In the genomic region with DNA sequence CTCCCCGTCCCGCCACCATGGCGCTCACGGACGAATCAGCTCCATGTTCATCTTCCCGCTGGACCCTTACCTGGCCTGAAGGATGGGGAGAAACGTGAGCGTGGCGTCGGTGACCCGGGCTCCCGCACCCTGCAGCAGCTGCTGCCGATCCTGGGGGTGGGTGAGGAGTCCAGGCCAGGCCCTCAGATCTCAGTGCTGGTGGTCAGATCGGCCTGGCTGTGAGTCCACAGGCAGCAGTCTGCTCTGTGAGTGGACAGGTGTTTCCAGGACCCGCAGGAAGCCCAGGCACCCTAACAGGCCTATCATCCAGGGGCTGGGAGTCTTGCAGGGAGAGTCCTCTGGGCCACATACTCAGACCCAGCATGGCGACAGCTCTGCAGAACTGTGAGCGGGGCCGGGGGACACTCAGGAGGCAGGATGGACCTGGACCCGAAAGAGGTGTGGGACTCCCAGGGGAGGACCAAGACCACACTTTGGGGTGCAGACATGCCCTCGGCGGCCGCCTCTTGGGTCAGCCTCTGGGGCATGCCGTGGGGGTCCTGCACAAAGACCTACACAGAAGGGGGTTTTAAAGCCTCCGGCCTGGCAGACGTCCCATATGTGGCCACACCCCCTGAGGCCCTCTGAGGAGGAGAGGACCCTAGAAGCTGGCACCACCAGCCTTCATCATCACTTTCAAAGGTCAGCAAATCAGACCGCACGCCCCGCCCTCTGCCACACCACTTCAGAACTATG, we compare ENCODE assay signal across 22 cellular contexts.
"Had no signal": no experiment of that assay in that cellular context is flagged by ENCODE, and none has a peak within 500 bp of the region (broad histone marks: within the 10 kb centered on the region; RNA-seq: fewer than 3 reads in every experiment).

No MANE protein-coding gene starts in this region.

- H3K27me3 Mint-ChIP-seq: activated T-cell treated with anti-CD3 and anti-CD28 coated beads, Interleukin-2, amount 50 U/mL, for 24 hours had no signal

- H3K4me1 ChIP-seq: ascending aorta, foreskin keratinocyte, testis, vagina had no signal

- H3K4me1 Mint-ChIP-seq: activated T-helper 17 cell treated with anti-CD3 and anti-CD28 coated beads, Interleukin-2, amount 50 U/mL, for 72 hours; nephron; stimulated activated effector memory CD8-positive, alpha-beta T cell treated with anti-CD3 and anti-CD28 coated beads, Interleukin-12 subunit alpha, Interleukin-12 subunit beta, amount 100 ng/mL, for 72 hours; T-cell had no signal

- H3K4me3 ChIP-seq: ascending aorta, testis, vagina had no signal

- H3K27ac Mint-ChIP-seq: activated naive CD4-positive, alpha-beta T cell treated with anti-CD3 and anti-CD28 coated beads, Interleukin-2, amount 50 U/mL, for 72 hours; activated T-cell treated with anti-CD3 and anti-CD28 coated beads, Interleukin-2, amount 50 U/mL, for 24 hours; activated T-helper 17 cell treated with anti-CD3 and anti-CD28 coated beads, Interleukin-2, amount 50 U/mL, for 72 hours; memory B cell; nephron; stimulated activated effector memory CD8-positive, alpha-beta T cell treated with anti-CD3 and anti-CD28 coated beads, Interleukin-12 subunit alpha, Interleukin-12 subunit beta, amount 100 ng/mL, for 72 hours; T-cell; T-helper 2 cell treated with Interferon-gamma antibody and Interleukin-4, amounts not matched to agents 5 μg/mL and 100 μg/mL, for 36 hours had no signal

- H3K9me3 ChIP-seq: ascending aorta, testis, vagina had no signal

- H3K27ac ChIP-seq: ascending aorta, brain microvascular endothelial cell, foreskin keratinocyte, testis, vagina, VCaP had no signal

- H3K27me3 ChIP-seq: ascending aorta, brain microvascular endothelial cell, foreskin keratinocyte, testis, vagina had no signal

- H3K36me3 ChIP-seq: ascending aorta, brain microvascular endothelial cell, vagina had no signal

- DNase-seq: activated CD4-positive, alpha-beta T cell treated with anti-CD3 and anti-CD28 coated beads for 1 hour; activated T-cell treated with anti-CD3 and anti-CD28 coated beads, Interleukin-2, amount 50 U/mL, for 24 hours; brain microvascular endothelial cell; central memory CD4-positive, alpha-beta T cell; effector memory CD4-positive, alpha-beta T cell; foreskin keratinocyte; kidney glomerular epithelial cell; nucleus accumbens; stimulated activated CD4-positive, alpha-beta T cell treated with anti-CD3 and anti-CD28 coated beads, Interleukin-12 subunit alpha, Interleukin-12 subunit beta, amount 100 ng/mL, for 4 hours; stimulated activated CD4-positive, alpha-beta T cell treated with anti-CD3 and anti-CD28 coated beads, Interleukin-1b, Interleukin-23, amount 100 ng/mL, for 48 hours; T-cell; testis; trophoblast cell had no signal

- H3K9me3 Mint-ChIP-seq: activated naive CD4-positive, alpha-beta T cell treated with anti-CD3 and anti-CD28 coated beads, Interleukin-2, amount 50 U/mL, for 72 hours; activated T-cell treated with anti-CD3 and anti-CD28 coated beads, Interleukin-2, amount 50 U/mL, for 24 hours; activated T-helper 17 cell treated with anti-CD3 and anti-CD28 coated beads, Interleukin-2, amount 50 U/mL, for 72 hours; memory B cell; nephron; stimulated activated effector memory CD8-positive, alpha-beta T cell treated with anti-CD3 and anti-CD28 coated beads, Interleukin-12 subunit alpha, Interleukin-12 subunit beta, amount 100 ng/mL, for 72 hours; T-cell; T-helper 2 cell treated with Interferon-gamma antibody and Interleukin-4, amounts not matched to agents 5 μg/mL and 100 μg/mL, for 36 hours had no signal

- ATAC-seq: activated naive CD4-positive, alpha-beta T cell treated with anti-CD3 and anti-CD28 coated beads, Interleukin-2, amount 50 U/mL, for 72 hours; activated T-helper 17 cell treated with anti-CD3 and anti-CD28 coated beads, Interleukin-2, amount 50 U/mL, for 72 hours; foreskin keratinocyte; stimulated activated effector memory CD8-positive, alpha-beta T cell treated with anti-CD3 and anti-CD28 coated beads, Interleukin-12 subunit alpha, Interleukin-12 subunit beta, amount 100 ng/mL, for 72 hours; T-cell had no signal

- H3K4me3 Mint-ChIP-seq: activated T-cell treated with anti-CD3 and anti-CD28 coated beads, Interleukin-2, amount 50 U/mL, for 24 hours; activated T-helper 17 cell treated with anti-CD3 and anti-CD28 coated beads, Interleukin-2, amount 50 U/mL, for 72 hours; memory B cell; nephron; stimulated activated effector memory CD8-positive, alpha-beta T cell treated with anti-CD3 and anti-CD28 coated beads, Interleukin-12 subunit alpha, Interleukin-12 subunit beta, amount 100 ng/mL, for 72 hours; T-cell; T-helper 2 cell treated with Interferon-gamma antibody and Interleukin-4, amounts not matched to agents 5 μg/mL and 100 μg/mL, for 36 hours had no signal

- H3K36me3 Mint-ChIP-seq: activated naive CD4-positive, alpha-beta T cell treated with anti-CD3 and anti-CD28 coated beads, Interleukin-2, amount 50 U/mL, for 72 hours; memory B cell; stimulated activated effector memory CD8-positive, alpha-beta T cell treated with anti-CD3 and anti-CD28 coated beads, Interleukin-12 subunit alpha, Interleukin-12 subunit beta, amount 100 ng/mL, for 72 hours; T-cell had no signal
